In genomic region chr16:67186550-67186950, GRCh38 we compare ENCODE assay signal across 17 cellular contexts. TPM values are rescaled to one million over a fixed set of nuclear protein-coding genes. Genes with fewer than 3 reads are reported as not detected.
DNase-seq lines count a peak whose midpoint lies in the region; ATAC-seq, FAIRE-seq and TF ChIP-seq lines count a peak whose summit lies in the region.
"Had no signal": no experiment of that assay in that cellular context is flagged by ENCODE, and none has a peak within 500 bp of the region (broad histone marks: within the 10 kb centered on the region; RNA-seq: fewer than 3 reads in every experiment).

No MANE protein-coding gene starts in this region.

- no peaks in the 10 kb centered on the region for H3K9me3 ChIP-seq in RWPE2 (ENCODE audit: severe bottlenecking)
- H3K9me3 ChIP-seq: stomach had no signal

- H3K4me3 ChIP-seq in ACC112 (ENCODE audit: low read depth, low read length) (peak overlapping the region; percentile 67; the same call in 1 of the 2 replicates), H7 (ENCODE audit: insufficient read depth, low read depth, low read length) (no peak overlapping the region), RWPE2 (ENCODE audit: severe bottlenecking) (no peak overlapping the region)
- H3K4me3 ChIP-seq: lung, stomach had no signal

- no peak overlapping the region for H2AFZ ChIP-seq in ACC112 (ENCODE audit: low read length, unreplicated experiment)

- H3K27me3 ChIP-seq in ACC112 (ENCODE audit: insufficient read depth, low read length) = no peaks in the 10 kb centered on the region
- peaks cover 19% of the 10 kb centered on the region for H3K27me3 ChIP-seq in H7 (ENCODE audit: control insufficient read depth, insufficient read depth, low read length)
- H3K27me3 ChIP-seq in RWPE2 (ENCODE audit: insufficient read depth, poor library complexity, severe bottlenecking) = no peaks in the 10 kb centered on the region

- no peak for TF ChIP-seq CTCF in RWPE2 (IDR thresholded peaks at IDR 0.05; ENCODE audit: poor library complexity, severe bottlenecking)

- H3K36me3 ChIP-seq in ACC112 (ENCODE audit: insufficient read depth, low read length) (no peaks in the 10 kb centered on the region), H7 (replicated peaks; ENCODE audit: control insufficient read depth, insufficient read depth, low read length) (no peaks in the 10 kb centered on the region), RWPE2 (ENCODE audit: low read depth) (no peaks in the 10 kb centered on the region)
- H3K36me3 ChIP-seq: stomach had no signal

- H3K4me1 ChIP-seq in ACC112 (ENCODE audit: control insufficient read depth, insufficient read depth, low read length, unreplicated experiment) (peaks cover 31% of the 10 kb centered on the region), RWPE2 (ENCODE audit: insufficient read depth, poor library complexity, severe bottlenecking) (peaks cover 8% of the 10 kb centered on the region)

- H3K27ac ChIP-seq in ACC112 (ENCODE audit: low read depth, low read length) (no peak overlapping the region), RWPE2 (ENCODE audit: poor library complexity, severe bottlenecking) (no peak overlapping the region)
- H3K27ac ChIP-seq: stomach had no signal

- peaks cover 11% of the 10 kb centered on the region for H3K79me2 ChIP-seq in ACC112 (ENCODE audit: control insufficient read depth, insufficient read depth, low read length, unreplicated experiment)

- no peak for FAIRE-seq in urothelium cell line (lab: Jason Lieb, UNC)

- DNase-seq in H7 = peak; percentile 59
- no peak for DNase-seq in RWPE2 (ENCODE audit: low spot score)
- peak; percentile 83 for DNase-seq in glomerular visceral epithelial cell (ENCODE audit: extremely low spot score)
- DNase-seq in urothelium cell line (ENCODE audit: low spot score) = no peak
- DNase-seq in NCI-H510A treated with DMSO at 0.1 percent for 48 hours (lab: John Stamatoyannopoulos, UW) = no peak
- DNase-seq: activated CD4-positive, alpha-beta T cell treated with anti-CD3 and anti-CD28 coated beads, Interleukin-2, amount 50 U/mL, for 48 hours; activated T-cell treated with anti-CD3 and anti-CD28 coated beads, Interleukin-2, amount 50 U/mL, for 48 hours; CD8-positive, alpha-beta memory T cell; OCI-M1; retina; stomach had no signal

- ATAC-seq in RWPE2 (ENCODE audit: low read depth) = peak; percentile 4; the same call in 1 of the 3 replicates
- no peak for ATAC-seq in GM21528 (IDR thresholded peaks at IDR 0.05; ENCODE audit: low FRiP score, unreplicated experiment)
- ATAC-seq in GM21360 (IDR thresholded peaks at IDR 0.05; ENCODE audit: unreplicated experiment) = no peak
- ATAC-seq: activated naive CD4-positive, alpha-beta T cell treated with anti-CD3 and anti-CD28 coated beads, Interleukin-2, amount 50 U/mL, for 72 hours; natural killer cell treated with Interleukin-12 subunit alpha and Interleukin-12 subunit beta and Interleukin-15 and Interleukin-18, amount 100 ng/mL, for 72 hours had no signal

RNA-seq across cellular contexts. Expression of gene MATCAP1, which starts 2.8 kb away (rescaled TPM):
- 16.2 and 18.9 TPM in 2 replicates for total RNA-seq in H7 (2014; rRNA removed; shearing (Covaris generic))

RNA-seq across cellular contexts. Expression of gene EXOC3L1, which starts 3.4 kb away (rescaled TPM):
- 3.6 and 4.8 TPM in 2 replicates for total RNA-seq in H7 (2014; rRNA removed; shearing (Covaris generic))
- total RNA-seq: CD8-positive, alpha-beta memory T cell had no signal

RNA-seq across cellular contexts. Expression of gene E2F4, which starts 5.4 kb away (rescaled TPM):
- total RNA-seq in H7 (2014; rRNA removed; shearing (Covaris generic)) = 104 and 117 TPM in 2 replicates

RNA-seq across cellular contexts. Expression of gene ELMO3, which starts 12.4 kb away (rescaled TPM):
- total RNA-seq in H7 (2014; rRNA removed; shearing (Covaris generic)) = 10.4 and 11.4 TPM in 2 replicates

RNA-seq across cellular contexts. Expression of gene NOL3, which starts 16.2 kb away (rescaled TPM):
- total RNA-seq in H7 (2014; rRNA removed; shearing (Covaris generic)) = 5.3 and 7.4 TPM in 2 replicates

Comparison
In these comparisons a context has a peak if more than half of its experiments do, and no peak if none do; other contexts are left out.
1. DNase-seq: peak in H7 (single experiment) and glomerular visceral epithelial cell (single experiment); none in RWPE2 (single experiment), urothelium cell line (single experiment) and NCI-H510A treated with DMSO at 0.1 percent for 48 hours (single experiment).